In genomic region chr3:51945031-51945840, GRCh38 we compare ENCODE assay signal across 18 cellular contexts. TPM values are rescaled to one million over a fixed set of nuclear protein-coding genes. Genes with fewer than 3 reads are reported as not detected.
"Had no signal": no experiment of that assay in that cellular context is flagged by ENCODE, and none has a peak within 500 bp of the region (broad histone marks: within the 10 kb centered on the region; RNA-seq: fewer than 3 reads in every experiment).

No MANE protein-coding gene starts in this region.

- H3K27me3 Mint-ChIP-seq: activated CD4-positive, alpha-beta T cell treated with anti-CD3 and anti-CD28 coated beads, Interleukin-2, amount 10 ng/mL, durations not matched to agents 24 days and 14 days; naive thymus-derived CD8-positive, alpha-beta T cell; stimulated activated naive CD8-positive, alpha-beta T cell treated with anti-CD3 and anti-CD28 coated beads, Interleukin-15, Interleukin-2, amounts not matched to agents 100 ng/mL and 50 ng/mL, for 24 hours had no signal

- DNase-seq: activated CD4-positive, alpha-beta T cell treated with anti-CD3 and anti-CD28 coated beads, Interleukin-2, amount 10 ng/mL, durations not matched to agents 24 days and 14 days; activated CD8-positive, alpha-beta memory T cell treated with anti-CD3 and anti-CD28 coated beads, Interleukin-2, amount 50 U/mL, for 4 hours; activated naive CD4-positive, alpha-beta T cell treated with anti-CD3 and anti-CD28 coated beads for 36 hours; cortex of kidney; effector CD4-positive, alpha-beta T cell; left cardiac atrium; lower lobe of right lung; naive thymus-derived CD8-positive, alpha-beta T cell; stimulated activated CD4-positive, alpha-beta T cell treated with anti-CD3 and anti-CD28 coated beads, Interleukin-2, amount 100 ng/mL, for 24 hours; T-helper 1 cell; T-helper 9 cell; uterus had no signal

- ATAC-seq: esophagus mucosa; left cardiac atrium; lower lobe of right lung; naive thymus-derived CD8-positive, alpha-beta T cell had no signal

- H3K9me3 ChIP-seq: ascending aorta, lower lobe of right lung, tibial nerve, uterus had no signal

- H3K9me3 Mint-ChIP-seq: activated CD4-positive, alpha-beta T cell treated with anti-CD3 and anti-CD28 coated beads, Interleukin-2, amount 10 ng/mL, durations not matched to agents 24 days and 14 days; activated naive CD4-positive, alpha-beta T cell treated with anti-CD3 and anti-CD28 coated beads for 36 hours; activated T-helper 1 cell treated with anti-CD3 and anti-CD28 coated beads, Interleukin-12 subunit alpha, Interleukin-12 subunit beta, Interleukin-2, Interleukin-4 antibody, amounts not matched to agents 30 ng/mL and 10 ng/mL and 1 ng/mL, durations not matched to agents 14 hours and 24 hours and 36 hours; naive thymus-derived CD8-positive, alpha-beta T cell; stimulated activated naive CD8-positive, alpha-beta T cell treated with anti-CD3 and anti-CD28 coated beads, Interleukin-15, Interleukin-2, amounts not matched to agents 100 ng/mL and 50 ng/mL, for 24 hours had no signal

- H3K36me3 Mint-ChIP-seq: naive thymus-derived CD8-positive, alpha-beta T cell had no signal

- H3K36me3 ChIP-seq: uterus had no signal

- H3K27ac ChIP-seq: ascending aorta, lower lobe of right lung, tibial nerve, uterus had no signal

- H3K4me3 Mint-ChIP-seq: activated CD4-positive, alpha-beta T cell treated with anti-CD3 and anti-CD28 coated beads, Interleukin-2, amount 10 ng/mL, durations not matched to agents 24 days and 14 days; activated naive CD4-positive, alpha-beta T cell treated with anti-CD3 and anti-CD28 coated beads for 36 hours; activated T-helper 1 cell treated with anti-CD3 and anti-CD28 coated beads, Interleukin-12 subunit alpha, Interleukin-12 subunit beta, Interleukin-2, Interleukin-4 antibody, amounts not matched to agents 30 ng/mL and 10 ng/mL and 1 ng/mL, durations not matched to agents 14 hours and 24 hours and 36 hours; stimulated activated naive CD8-positive, alpha-beta T cell treated with anti-CD3 and anti-CD28 coated beads, Interleukin-15, Interleukin-2, amounts not matched to agents 100 ng/mL and 50 ng/mL, for 24 hours had no signal

- H3K27me3 ChIP-seq: ascending aorta, tibial nerve, uterus had no signal

- H3K4me3 ChIP-seq: ascending aorta, lower lobe of right lung, tibial nerve, uterus had no signal

- H3K27ac Mint-ChIP-seq: activated CD4-positive, alpha-beta T cell treated with anti-CD3 and anti-CD28 coated beads, Interleukin-2, amount 10 ng/mL, durations not matched to agents 24 days and 14 days; activated naive CD4-positive, alpha-beta T cell treated with anti-CD3 and anti-CD28 coated beads for 36 hours; activated T-helper 1 cell treated with anti-CD3 and anti-CD28 coated beads, Interleukin-12 subunit alpha, Interleukin-12 subunit beta, Interleukin-2, Interleukin-4 antibody, amounts not matched to agents 30 ng/mL and 10 ng/mL and 1 ng/mL, durations not matched to agents 14 hours and 24 hours and 36 hours; stimulated activated naive CD8-positive, alpha-beta T cell treated with anti-CD3 and anti-CD28 coated beads, Interleukin-15, Interleukin-2, amounts not matched to agents 100 ng/mL and 50 ng/mL, for 24 hours had no signal

RNA-seq across cellular contexts. Expression of gene GPR62, which starts 9.9 kb away (rescaled TPM):
- total RNA-seq: activated CD4-positive, alpha-beta T cell treated with anti-CD3 and anti-CD28 coated beads, Interleukin-2, amount 10 ng/mL, durations not matched to agents 24 days and 14 days; activated naive CD4-positive, alpha-beta T cell treated with anti-CD3 and anti-CD28 coated beads for 36 hours; activated T-helper 1 cell treated with anti-CD3 and anti-CD28 coated beads, Interleukin-12 subunit alpha, Interleukin-12 subunit beta, Interleukin-2, Interleukin-4 antibody, amounts not matched to agents 30 ng/mL and 10 ng/mL and 1 ng/mL, durations not matched to agents 14 hours and 24 hours and 36 hours; ascending aorta; esophagus mucosa; lower lobe of right lung; mesenteric fat pad; naive thymus-derived CD8-positive, alpha-beta T cell had no signal
